Comparison of ENCODE assay signal across 10 cellular contexts in the genomic region with DNA sequence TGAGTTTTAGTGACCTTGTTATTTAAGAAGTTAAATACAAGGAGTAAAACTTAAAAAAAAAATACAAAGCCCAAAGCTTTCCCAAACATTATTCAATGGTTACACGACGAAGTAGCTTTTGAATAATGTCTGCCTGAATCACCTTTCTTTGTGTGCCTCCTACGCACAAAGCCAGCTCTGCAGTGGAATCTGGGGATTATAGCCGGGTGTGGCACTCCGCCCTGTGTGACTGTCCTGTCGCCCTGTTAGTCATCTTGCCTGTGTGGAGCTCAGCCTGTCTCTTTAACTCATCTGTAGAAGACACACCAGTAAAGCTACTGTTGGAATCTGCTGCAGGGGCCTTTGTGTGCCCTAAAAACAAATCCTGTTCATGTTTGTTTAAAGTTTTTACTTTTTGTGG.
DNase-seq lines count a peak whose midpoint lies in the region; ATAC-seq, FAIRE-seq and TF ChIP-seq lines count a peak whose summit lies in the region.
"Had no signal": no experiment of that assay in that cellular context is flagged by ENCODE, and none has a peak within 500 bp of the region (broad histone marks: within the 10 kb centered on the region; RNA-seq: fewer than 3 reads in every experiment).

No MANE protein-coding gene starts in this region.

- H3K27ac ChIP-seq in right atrium auricular region: no peak overlapping the region
- H3K27ac ChIP-seq in transverse colon: peak overlapping the region in 2 of 4 donors; percentile 21 to 50

- H3K4me3 ChIP-seq in right atrium auricular region (no peak overlapping the region), fibroblast of mammary gland (ENCODE audit: control insufficient read depth, low read depth, low read length) (no peak overlapping the region), transverse colon (no peak overlapping the region)

- intact Hi-C loops in Right ventricle myocardium superior (cut with DNase I) (no loop called here), transverse colon (cut with DNase I; ENCODE audit: low total_unique reads) (no loop called here)

- peaks cover 33% of the 10 kb centered on the region for H3K36me3 ChIP-seq in right atrium auricular region
- peaks cover 0 to 33% (median 9%) of the 10 kb centered on the region in 4 donors for H3K36me3 ChIP-seq in transverse colon

- POLR2A ChIA-PET in GM10248 (lab: Yijun Ruan, JAX): no interaction called here

- no peak for TF ChIP-seq EP300 in transverse colon (IDR thresholded peaks at IDR 0.05; ENCODE audit: low read depth)

- in situ Hi-C loops in transverse colon (cut with MboI; ENCODE audit: low pct_ligation_motif_present in 1 of 4, low pct_unique_long_range_greater_than_20kb in 1 of 4, low sequenced_read_pairs in 3 of 4): no loop called here

- TF ChIP-seq POLR2A in transverse colon (IDR thresholded peaks at IDR 0.05): no peak

- TF ChIP-seq CTCF in right atrium auricular region (IDR thresholded peaks at IDR 0.05): no peak
- no peak for TF ChIP-seq CTCF in fibroblast of mammary gland (conservative IDR thresholded peaks at IDR 0.05; ENCODE audit: control insufficient read depth, insufficient read depth, low read depth, low read length)
- no peak for TF ChIP-seq CTCF in transverse colon (IDR thresholded peaks at IDR 0.05)
- TF ChIP-seq CTCF in GM10248 (IDR thresholded peaks at IDR 0.05; ENCODE audit: control extremely low read depth, extremely low read depth, low read depth, missing control alignments): no peak

- DNase-seq in Right ventricle myocardium superior (no peak), right atrium auricular region (ENCODE audit: low spot score) (no peak), RCC 7860 (ENCODE audit: low spot score) (peak; percentile 81), fibroblast of mammary gland (ENCODE audit: low read depth) (peak; percentile 55), transverse colon (peak; percentile 79), GM19238 (ENCODE audit: insufficient read length, low spot score) (no peak), GM10248 (ENCODE audit: extremely low spot score) (no peak), NCI-H128 (lab: John Stamatoyannopoulos, UW; ENCODE audit: unreplicated experiment) (no peak)
- DNase-seq: CD4-positive, CD25-positive, alpha-beta regulatory T cell; NCI-H510A treated with DMSO at 0.1 percent for 48 hours had no signal

- H3K27me3 ChIP-seq in right atrium auricular region (no peaks in the 10 kb centered on the region), transverse colon (no peaks in the 10 kb centered on the region)

- H3K4me1 ChIP-seq in right atrium auricular region (no peaks in the 10 kb centered on the region), transverse colon (peaks cover 0 to 12% (median 4%) of the 10 kb centered on the region in 4 donors)

- H3K9me3 ChIP-seq in right atrium auricular region: no peaks in the 10 kb centered on the region
- no peaks in the 10 kb centered on the region for H3K9me3 ChIP-seq in transverse colon

- ATAC-seq in Right ventricle myocardium superior (ENCODE audit: poor library complexity): peak; percentile 53

- 28 to 56% methylated on average over 6 of the region's 6 CpGs for WGBS in transverse colon (ENCODE audit: low coverage in 1 of 2), 2 donors

- CTCF ChIA-PET in GM10248 (lab: Yijun Ruan, JAX): interaction anchor here (1.2 to 2.1 kb wide), 6 partner anchors 8 to 247 kb away, joined by 3 to 9 read pairs (median 4); no protein-coding TSS in a partner anchor

- FAIRE-seq in RCC 7860 (lab: Jason Lieb, UNC): peak; percentile 73

Comparison
In these comparisons a context has a peak if more than half of its experiments do, and no peak if none do; other contexts are left out.
1. DNase-seq: peak in RCC 7860 (single experiment), fibroblast of mammary gland (single experiment) and transverse colon (single experiment); none in Right ventricle myocardium superior (single experiment), right atrium auricular region (single experiment), GM19238 (single experiment), GM10248 (single experiment) and NCI-H128 (single experiment).